Comparison of ENCODE assay signal across 7 cellular contexts in the genomic region with DNA sequence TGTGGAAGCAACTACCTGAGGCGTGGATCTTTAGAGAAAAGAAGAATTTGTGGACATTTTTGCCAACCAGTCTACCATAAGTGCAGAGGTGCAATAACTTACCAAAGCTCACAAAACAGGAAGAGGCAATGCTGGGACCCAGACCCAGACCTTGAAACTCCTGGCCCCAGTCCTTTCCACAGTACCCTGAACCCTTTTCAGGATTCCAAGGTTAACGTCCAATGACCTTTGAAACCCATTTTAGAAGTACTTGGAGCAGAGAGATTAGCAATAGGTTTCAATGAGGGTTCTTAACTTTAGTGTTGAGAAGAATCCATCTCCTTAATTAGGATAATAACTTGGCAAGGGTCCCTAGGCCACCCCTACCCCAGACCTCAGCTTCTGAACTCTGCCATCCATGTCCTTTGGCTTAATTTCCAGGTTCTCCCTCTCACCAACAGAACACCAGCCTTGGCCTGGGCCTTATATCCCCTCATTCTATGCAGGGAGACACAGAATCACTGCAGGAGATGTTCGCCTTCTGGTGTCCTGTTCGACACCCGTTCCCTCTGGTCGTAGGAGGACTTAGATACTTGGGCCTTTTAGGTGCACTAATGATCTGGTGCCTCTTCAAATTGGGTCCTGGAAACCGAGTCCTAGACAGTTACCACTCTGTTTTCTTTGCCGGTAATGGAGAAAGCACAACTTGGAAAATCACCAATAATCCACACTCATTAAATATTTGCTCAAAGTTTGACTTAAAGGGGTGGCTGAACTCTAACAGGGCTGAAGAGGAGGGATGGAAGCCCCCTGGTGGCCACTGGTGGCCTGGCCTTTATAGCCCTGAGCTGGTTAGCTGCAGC. TPM values are rescaled to one million over a fixed set of nuclear protein-coding genes. Genes with fewer than 3 reads are reported as not detected.
A peak's percentile ranks its signal among the peaks of the same experiment; 100 is the strongest.
DNase-seq lines count a peak whose midpoint lies in the region; TF ChIP-seq lines count a peak whose summit lies in the region.

No MANE protein-coding gene starts in this region.

- no peak overlapping the region for H3K4ac ChIP-seq in mesenchymal stem cell (ENCODE audit: low read depth in 1 of 2, low read length in 2 of 2)

- H3K9ac ChIP-seq in mesenchymal stem cell (ENCODE audit: low read length), result no peak overlapping the region

- H2AK5ac ChIP-seq in mesenchymal stem cell (ENCODE audit: low read length, severe bottlenecking), result no peak overlapping the region

- H3K18ac ChIP-seq in mesenchymal stem cell (ENCODE audit: low read depth in 1 of 2, low read length in 2 of 2), result no peak overlapping the region

- no peak overlapping the region for H2BK120ac ChIP-seq in mesenchymal stem cell (ENCODE audit: low read depth, low read length)

- H4K91ac ChIP-seq in mesenchymal stem cell (ENCODE audit: low read length), result no peak overlapping the region

- H3K27me3 ChIP-seq in H7 (ENCODE audit: control insufficient read depth, insufficient read depth, low read length) (no peaks in the 10 kb centered on the region), mesenchymal stem cell (ENCODE audit: control insufficient read depth in 1 of 2, insufficient read depth in 1 of 2, low read length in 2 of 2) (no peaks in the 10 kb centered on the region)

- no peak for DNase-seq in GM12864 (ENCODE audit: low read depth)
- DNase-seq in H7, result peak; percentile 65
- peak; percentile 42 for DNase-seq in NCI-H1092 (lab: John Stamatoyannopoulos, UW)
- peak; percentile 64 for DNase-seq in activated CD4-positive, alpha-beta T cell treated with anti-CD3 and anti-CD28 coated beads for 1 hour
- no peak for DNase-seq in coronary artery (ENCODE audit: low spot score)
- DNase-seq in mesenchymal stem cell, result peak; percentile 38
- DNase-seq in stimulated activated CD8-positive, alpha-beta memory T cell treated with anti-CD3 and anti-CD28 coated beads, Interleukin-7, amount 100 ng/mL, for 24 hours (ENCODE audit: low read depth), result peak; percentile 38

- no peak overlapping the region for H2BK12ac ChIP-seq in mesenchymal stem cell (ENCODE audit: low read length in 2 of 2)

- H3K79me1 ChIP-seq in mesenchymal stem cell (replicated peaks; ENCODE audit: low read length, poor library complexity, severe bottlenecking), result no peaks in the 10 kb centered on the region

- 91% methylated on average over 5 of the region's 8 CpGs for WGBS in mesenchymal stem cell

- no peak overlapping the region for H2BK5ac ChIP-seq in mesenchymal stem cell (ENCODE audit: low read depth, low read length, poor library complexity, severe bottlenecking)

- H3K36me3 ChIP-seq in H7 (replicated peaks; ENCODE audit: control insufficient read depth, insufficient read depth, low read length) (no peaks in the 10 kb centered on the region), mesenchymal stem cell (ENCODE audit: control insufficient read depth in 1 of 2, insufficient read depth in 2 of 2, low read depth in 1 of 2, low read length in 2 of 2) (no peaks in the 10 kb centered on the region)

- no peak overlapping the region for H3K4me2 ChIP-seq in mesenchymal stem cell (ENCODE audit: low read length, poor library complexity, severe bottlenecking)

- H3K23ac ChIP-seq in mesenchymal stem cell (ENCODE audit: low read length in 2 of 2), result no peak overlapping the region

- no peak overlapping the region for H4K8ac ChIP-seq in mesenchymal stem cell (ENCODE audit: low read length)

- H3K9me3 ChIP-seq in mesenchymal stem cell (ENCODE audit: control insufficient read depth, low read length), result no peaks in the 10 kb centered on the region

- no peak overlapping the region for H3K14ac ChIP-seq in mesenchymal stem cell (ENCODE audit: low read length in 2 of 2)

- H2AFZ ChIP-seq in mesenchymal stem cell (ENCODE audit: low read depth, low read length), result no peak overlapping the region

- no peak overlapping the region for H2BK15ac ChIP-seq in mesenchymal stem cell (ENCODE audit: low read depth, poor library complexity, severe bottlenecking)

- H3K4me1 ChIP-seq in mesenchymal stem cell (ENCODE audit: control insufficient read depth, insufficient read depth, low read depth, low read length), result no peaks in the 10 kb centered on the region

- H3K4me3 ChIP-seq in GM12864 (ENCODE audit: low read depth, low read length) (no peak overlapping the region), H7 (ENCODE audit: insufficient read depth, low read depth, low read length) (no peak overlapping the region), coronary artery (no peak overlapping the region), mesenchymal stem cell (ENCODE audit: insufficient read depth in 1 of 2, low read depth in 1 of 2, low read length in 2 of 2) (no peak overlapping the region)

- TF ChIP-seq CTCF in GM12864 (IDR thresholded peaks at IDR 0.05; ENCODE audit: low read depth, low read length, missing control alignments) (peak; percentile 77), coronary artery (IDR thresholded peaks at IDR 0.05) (peak; percentile 32)

- no peak overlapping the region for H3K27ac ChIP-seq in coronary artery
- H3K27ac ChIP-seq in mesenchymal stem cell (ENCODE audit: low read length, poor library complexity, severe bottlenecking), result no peak overlapping the region

RNA-seq across cellular contexts. Expression of a gene that starts 40.6 kb away (rescaled TPM):
- 0.63 TPM in 1 of 2 replicates, not detected in the other for total RNA-seq in H7 (2014; rRNA removed; shearing (Covaris generic))
- not detected for polyA plus RNA-seq in mesenchymal stem cell (2013, experiment 1 of 2)
- polyA plus RNA-seq in mesenchymal stem cell (2013, experiment 2 of 2), result 0.03 TPM

Comparison
In these comparisons a context has a peak if more than half of its experiments do, and no peak if none do; other contexts are left out.
1. DNase-seq: peak in H7 (single experiment), NCI-H1092 (single experiment), activated CD4-positive, alpha-beta T cell treated with anti-CD3 and anti-CD28 coated beads for 1 hour (single experiment), mesenchymal stem cell (single experiment) and stimulated activated CD8-positive, alpha-beta memory T cell treated with anti-CD3 and anti-CD28 coated beads, Interleukin-7, amount 100 ng/mL, for 24 hours (single experiment); none in GM12864 (single experiment) and coronary artery (single experiment).